20 cellular contexts compared by ENCODE assay signal in the genomic region with DNA sequence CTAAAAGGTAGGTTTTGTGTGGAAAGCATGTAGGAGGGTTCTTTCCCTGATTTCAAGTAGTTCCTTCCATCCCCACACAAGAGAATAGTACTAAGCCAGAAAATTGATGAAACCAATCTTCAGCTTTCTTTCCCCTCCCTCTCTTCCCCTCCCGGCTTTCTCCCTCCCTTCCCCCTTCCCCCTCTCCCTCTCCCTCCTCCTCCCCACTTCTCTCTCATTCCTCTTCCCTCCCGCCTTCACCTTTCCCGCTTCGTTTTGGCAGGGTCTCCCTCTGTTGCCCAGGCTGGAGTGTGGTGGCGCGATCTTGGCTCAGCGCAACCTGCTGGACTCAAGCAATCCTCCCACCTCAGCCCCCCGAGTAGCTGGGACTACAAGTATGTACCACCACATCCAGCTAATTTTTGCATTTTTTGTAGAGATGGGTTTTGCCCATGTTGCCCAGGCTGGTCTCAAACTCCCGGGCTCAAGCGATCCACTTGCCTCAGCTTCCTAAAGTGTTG.
"Had no signal": no experiment of that assay in that cellular context is flagged by ENCODE, and none has a peak within 500 bp of the region (broad histone marks: within the 10 kb centered on the region; RNA-seq: fewer than 3 reads in every experiment).

No MANE protein-coding gene starts in this region.

- FAIRE-seq: bronchial epithelial cell, endometrium, frontal cortex had no signal

- H3K27me3 ChIP-seq: left lung, spleen, thyroid gland had no signal

- H3K27ac ChIP-seq: left lung, spleen, thyroid gland had no signal

- H3K27me3 Mint-ChIP-seq: activated CD4-positive, alpha-beta memory T cell treated with anti-CD3 and anti-CD28 coated beads, Interleukin-2, amount 10 ng/mL, durations not matched to agents 7 days and 5 days; activated CD8-positive, alpha-beta memory T cell treated with anti-CD3 and anti-CD28 coated beads, Interleukin-2, amount 10 ng/mL, durations not matched to agents 7 days and 5 days; activated T-cell treated with anti-CD3 and anti-CD28 coated beads, Interleukin-2, amount 50 U/mL, for 24 hours had no signal

- ATAC-seq: activated CD8-positive, alpha-beta memory T cell treated with anti-CD3 and anti-CD28 coated beads, Interleukin-2, amount 10 ng/mL, durations not matched to agents 7 days and 5 days; left lung had no signal

- H3K9me3 Mint-ChIP-seq: activated CD4-positive, alpha-beta memory T cell treated with anti-CD3 and anti-CD28 coated beads, Interleukin-2, amount 10 ng/mL, durations not matched to agents 7 days and 5 days had no signal

- H3K4me3 Mint-ChIP-seq: activated CD4-positive, alpha-beta memory T cell treated with anti-CD3 and anti-CD28 coated beads, Interleukin-2, amount 10 ng/mL, durations not matched to agents 7 days and 5 days; activated CD8-positive, alpha-beta memory T cell treated with anti-CD3 and anti-CD28 coated beads, Interleukin-2, amount 10 ng/mL, durations not matched to agents 7 days and 5 days; activated T-cell treated with anti-CD3 and anti-CD28 coated beads, Interleukin-2, amount 50 U/mL, for 24 hours had no signal

- H3K9me3 ChIP-seq: thyroid gland had no signal

- DNase-seq: activated CD4-positive, alpha-beta memory T cell treated with anti-CD3 and anti-CD28 coated beads, Interleukin-2, amount 10 ng/mL, durations not matched to agents 7 days and 5 days; activated CD4-positive, alpha-beta T cell treated with anti-CD3 and anti-CD28 coated beads for 48 hours; activated CD4-positive, CD25-positive, alpha-beta regulatory T cell; activated CD8-positive, alpha-beta memory T cell treated with anti-CD3 and anti-CD28 coated beads, Interleukin-2, amount 10 ng/mL, durations not matched to agents 7 days and 5 days; activated naive CD4-positive, alpha-beta T cell treated with anti-CD3 and anti-CD28 coated beads, Interleukin-2, amount 50 U/mL, for 16 hours; activated T-cell treated with anti-CD3 and anti-CD28 coated beads, Interleukin-2, amount 50 U/mL, for 24 hours; cerebellar nuclear complex; cortex of kidney; erythroblast; left lung; mammary epithelial cell; occipital lobe; posterior cingulate gyrus; spleen; stimulated activated CD4-positive, alpha-beta T cell treated with anti-CD3 and anti-CD28 coated beads, Interleukin-4, amount 100 ng/mL, for 4 hours; stimulated activated naive CD4-positive, alpha-beta T cell treated with Interleukin-2 at 50 U/mL for 16 hours; thyroid gland had no signal

- H3K4me3 ChIP-seq: left lung, spleen, thyroid gland had no signal

- H3K27ac Mint-ChIP-seq: activated CD4-positive, alpha-beta memory T cell treated with anti-CD3 and anti-CD28 coated beads, Interleukin-2, amount 10 ng/mL, durations not matched to agents 7 days and 5 days; activated CD8-positive, alpha-beta memory T cell treated with anti-CD3 and anti-CD28 coated beads, Interleukin-2, amount 10 ng/mL, durations not matched to agents 7 days and 5 days had no signal

- H3K36me3 ChIP-seq: thyroid gland had no signal
